In genomic region chr2:232698552-232699091, GRCh38 we compare ENCODE assay signal across 10 cellular contexts. TPM values are rescaled to one million over a fixed set of nuclear protein-coding genes. Genes with fewer than 3 reads are reported as not detected.
A peak's percentile ranks its signal among the peaks of the same experiment; 100 is the strongest.
DNase-seq lines count a peak whose midpoint lies in the region; ATAC-seq lines count a peak whose summit lies in the region.
"Had no signal": no experiment of that assay in that cellular context is flagged by ENCODE, and none has a peak within 500 bp of the region (broad histone marks: within the 10 kb centered on the region; RNA-seq: fewer than 3 reads in every experiment).

No MANE protein-coding gene starts in this region.

- peak overlapping the region; percentile 99 for H3K4me3 Mint-ChIP-seq in activated CD8-positive, alpha-beta memory T cell treated with anti-CD3 and anti-CD28 coated beads, Interleukin-2, amount 10 ng/mL, durations not matched to agents 7 days and 5 days
- H3K4me3 Mint-ChIP-seq in activated T-helper 2 cell treated with anti-CD3 and anti-CD28 coated beads, Interferon-gamma antibody, Interleukin-2, Interleukin-4, amounts not matched to agents 10 μg/mL and 5 μg/mL and 100 μg/mL, durations not matched to agents 14 hours and 24 hours and 36 hours (ENCODE audit: low read depth) = peak overlapping the region; percentile 98

- H3K9ac ChIP-seq in iPS-20b (ENCODE audit: low read depth, low read length) (peak overlapping the region; percentile 95; the same call in 1 of the 2 replicates), stomach smooth muscle (ENCODE audit: low read length in 2 of 2) (peak overlapping the region in 1 of 2 donors; percentile 97)

- H3K36me3 ChIP-seq in iPS-20b (ENCODE audit: insufficient read depth, low read depth, low read length) (peaks cover 8% of the 10 kb centered on the region), stomach smooth muscle (ENCODE audit: control insufficient read depth in 2 of 2, insufficient read depth in 2 of 2, low read length in 2 of 2) (peaks cover under 1 to 1% of the 10 kb centered on the region in 2 donors)

- no peaks in the 10 kb centered on the region for H3K27me3 Mint-ChIP-seq in activated CD8-positive, alpha-beta memory T cell treated with anti-CD3 and anti-CD28 coated beads, Interleukin-2, amount 10 ng/mL, durations not matched to agents 7 days and 5 days
- peaks cover 3% of the 10 kb centered on the region for H3K27me3 Mint-ChIP-seq in activated T-helper 2 cell treated with anti-CD3 and anti-CD28 coated beads, Interferon-gamma antibody, Interleukin-2, Interleukin-4, amounts not matched to agents 10 μg/mL and 5 μg/mL and 100 μg/mL, durations not matched to agents 14 hours and 24 hours and 36 hours (ENCODE audit: low read depth)

- peaks cover 14% of the 10 kb centered on the region; the same call in 1 of the 2 replicates for H3K4me1 ChIP-seq in iPS-20b (ENCODE audit: insufficient read depth, low read length)
- H3K4me1 ChIP-seq in stomach smooth muscle (ENCODE audit: control insufficient read depth, insufficient read depth, low read length) = peaks cover 16% of the 10 kb centered on the region

- H3K36me3 Mint-ChIP-seq in activated CD8-positive, alpha-beta memory T cell treated with anti-CD3 and anti-CD28 coated beads, Interleukin-2, amount 10 ng/mL, durations not matched to agents 7 days and 5 days = peaks cover 31% of the 10 kb centered on the region
- peaks cover 37% of the 10 kb centered on the region for H3K36me3 Mint-ChIP-seq in activated T-helper 2 cell treated with anti-CD3 and anti-CD28 coated beads, Interferon-gamma antibody, Interleukin-2, Interleukin-4, amounts not matched to agents 10 μg/mL and 5 μg/mL and 100 μg/mL, durations not matched to agents 14 hours and 24 hours and 36 hours (ENCODE audit: low read depth)

- intact Hi-C loops in activated T-helper 2 cell treated with anti-CD3 and anti-CD28 coated beads, Interferon-gamma antibody, Interleukin-2, Interleukin-4, amounts not matched to agents 10 μg/mL and 5 μg/mL and 100 μg/mL, durations not matched to agents 14 hours and 24 hours and 36 hours (cut with micrococcal nuclease) = loop anchor here (5.0 to 10.0 kb wide), 3 partner anchors 86 to 566 kb away; partner anchors contain the start of gene INPP5D

- H3K27ac Mint-ChIP-seq in activated CD8-positive, alpha-beta memory T cell treated with anti-CD3 and anti-CD28 coated beads, Interleukin-2, amount 10 ng/mL, durations not matched to agents 7 days and 5 days = peak overlapping the region; percentile 63
- peak overlapping the region; percentile 50 for H3K27ac Mint-ChIP-seq in activated T-helper 2 cell treated with anti-CD3 and anti-CD28 coated beads, Interferon-gamma antibody, Interleukin-2, Interleukin-4, amounts not matched to agents 10 μg/mL and 5 μg/mL and 100 μg/mL, durations not matched to agents 14 hours and 24 hours and 36 hours

- H3K9me3 ChIP-seq in iPS-20b (ENCODE audit: insufficient read depth, low read depth, low read length) = no peaks in the 10 kb centered on the region
- H3K9me3 ChIP-seq in stomach smooth muscle (ENCODE audit: control insufficient read depth in 2 of 2, low read length in 2 of 2) = no peaks in the 10 kb centered on the region

- H3K27me3 ChIP-seq in iPS-20b (ENCODE audit: insufficient read depth, low read length) (no peaks in the 10 kb centered on the region), stomach smooth muscle (ENCODE audit: control insufficient read depth in 1 of 2, insufficient read depth in 2 of 2, low read length in 2 of 2) (no peaks in the 10 kb centered on the region)

- peak overlapping the region; percentile 98 for H3K4me3 ChIP-seq in iPS-20b (ENCODE audit: low read length)
- H3K4me3 ChIP-seq in stomach smooth muscle (ENCODE audit: low read length in 2 of 2) = peak overlapping the region; percentile 88 to 96

- no peak for ATAC-seq in activated CD8-positive, alpha-beta memory T cell treated with anti-CD3 and anti-CD28 coated beads, Interleukin-2, amount 10 ng/mL, durations not matched to agents 7 days and 5 days
- no peak for ATAC-seq in HG03196 (IDR thresholded peaks at IDR 0.05; ENCODE audit: unreplicated experiment)

- CTCF ChIA-PET in activated CD8-positive, alpha-beta memory T cell treated with anti-CD3 and anti-CD28 coated beads, Interleukin-2, amount 10 ng/mL, durations not matched to agents 7 days and 5 days (lab: Charles Lee) = no interaction called here

- peaks cover 38% of the 10 kb centered on the region for H3K4me1 Mint-ChIP-seq in activated CD8-positive, alpha-beta memory T cell treated with anti-CD3 and anti-CD28 coated beads, Interleukin-2, amount 10 ng/mL, durations not matched to agents 7 days and 5 days
- H3K4me1 Mint-ChIP-seq in activated T-helper 2 cell treated with anti-CD3 and anti-CD28 coated beads, Interferon-gamma antibody, Interleukin-2, Interleukin-4, amounts not matched to agents 10 μg/mL and 5 μg/mL and 100 μg/mL, durations not matched to agents 14 hours and 24 hours and 36 hours (ENCODE audit: low read depth) = peaks cover 30% of the 10 kb centered on the region

- H3K9me3 Mint-ChIP-seq in activated CD8-positive, alpha-beta memory T cell treated with anti-CD3 and anti-CD28 coated beads, Interleukin-2, amount 10 ng/mL, durations not matched to agents 7 days and 5 days (ENCODE audit: low read depth) = no peaks in the 10 kb centered on the region
- H3K9me3 Mint-ChIP-seq in activated T-helper 2 cell treated with anti-CD3 and anti-CD28 coated beads, Interferon-gamma antibody, Interleukin-2, Interleukin-4, amounts not matched to agents 10 μg/mL and 5 μg/mL and 100 μg/mL, durations not matched to agents 14 hours and 24 hours and 36 hours = no peaks in the 10 kb centered on the region

- peak; percentile 14 for DNase-seq in activated CD8-positive, alpha-beta memory T cell treated with anti-CD3 and anti-CD28 coated beads, Interleukin-2, amount 10 ng/mL, durations not matched to agents 7 days and 5 days
- DNase-seq in activated CD8-positive, alpha-beta memory T cell treated with anti-CD3 and anti-CD28 coated beads, Interleukin-2, amount 50 U/mL, for 48 hours = no peak
- no peak for DNase-seq in activated T-helper 2 cell treated with anti-CD3 and anti-CD28 coated beads, Interferon-gamma antibody, Interleukin-2, Interleukin-4, amounts not matched to agents 10 μg/mL and 5 μg/mL and 100 μg/mL, durations not matched to agents 14 hours and 24 hours and 36 hours (ENCODE audit: low spot score)
- DNase-seq in NCI-H748 (lab: John Stamatoyannopoulos, UW; ENCODE audit: unreplicated experiment) (no peak), HK-2 (ENCODE audit: unreplicated experiment) (no peak)
- DNase-seq: RPMI8226, substantia nigra had no signal

- H3K27ac ChIP-seq in iPS-20b (ENCODE audit: low read length) = no peak overlapping the region
- H3K27ac ChIP-seq in stomach smooth muscle (ENCODE audit: low read length) = no peak overlapping the region

RNA-seq across cellular contexts. Expression of gene GIGYF2, which starts 1.5 kb away (rescaled TPM):
- total RNA-seq in activated CD8-positive, alpha-beta memory T cell treated with anti-CD3 and anti-CD28 coated beads, Interleukin-2, amount 10 ng/mL, durations not matched to agents 7 days and 5 days = 10 to 100 TPM; 57.2 to 63.8 TPM
- 63.7 and 64.7 TPM in 2 replicates for total RNA-seq in activated T-helper 2 cell treated with anti-CD3 and anti-CD28 coated beads, Interferon-gamma antibody, Interleukin-2, Interleukin-4, amounts not matched to agents 10 μg/mL and 5 μg/mL and 100 μg/mL, durations not matched to agents 14 hours and 24 hours and 36 hours
